22 cellular contexts compared by ENCODE assay signal in genomic region chr12:12473223-12473622, GRCh38.
A peak's percentile ranks its signal among the peaks of the same experiment; 100 is the strongest.
DNase-seq lines count a peak whose midpoint lies in the region; ATAC-seq and TF ChIP-seq lines count a peak whose summit lies in the region.
"Had no signal": no experiment of that assay in that cellular context is flagged by ENCODE, and none has a peak within 500 bp of the region (broad histone marks: within the 10 kb centered on the region; RNA-seq: fewer than 3 reads in every experiment).

No MANE protein-coding gene starts in this region.

- no peaks in the 10 kb centered on the region for H3K4me1 ChIP-seq in prostate gland (replicated peaks)
- H3K4me1 ChIP-seq: A549, ascending aorta had no signal

- no peak for TF ChIP-seq CTCF in Calu3 (IDR thresholded peaks at IDR 0.05; ENCODE audit: unreplicated experiment)
- no peak for TF ChIP-seq CTCF in prostate gland (IDR thresholded peaks at IDR 0.05)

- H3K27ac ChIP-seq in prostate gland: peak overlapping the region; percentile 50 to 78
- H3K27ac ChIP-seq: A549, ascending aorta, RWPE1, upper lobe of left lung had no signal

- no peaks in the 10 kb centered on the region for H3K9me3 ChIP-seq in prostate gland
- H3K9me3 ChIP-seq: A549, ascending aorta, heart left ventricle, left ventricle myocardium inferior, mucosa of descending colon, upper lobe of left lung had no signal

- POLR2A ChIA-PET in activated naive CD8-positive, alpha-beta T cell treated with anti-CD3 and anti-CD28 coated beads, Interleukin-2, amount 10 ng/mL, durations not matched to agents 7 days and 5 days (lab: Charles Lee): interaction anchor here (1.1 to 4.0 kb wide), 4 partner anchors 7 to 96 kb away, joined by 3 to 15 read pairs (median 10); partner anchors contain the start of gene DUSP16

- H3K36me3 Mint-ChIP-seq in activated CD4-positive, alpha-beta T cell treated with anti-CD3 and anti-CD28 coated beads, Interleukin-2, amount 10 ng/mL, durations not matched to agents 24 days and 14 days (ENCODE audit: low read depth): peaks cover 64% of the 10 kb centered on the region
- peaks cover 9% of the 10 kb centered on the region for H3K36me3 Mint-ChIP-seq in Calu3 (ENCODE audit: insufficient read depth, unreplicated experiment)
- peaks cover 60% of the 10 kb centered on the region for H3K36me3 Mint-ChIP-seq in activated naive CD8-positive, alpha-beta T cell treated with anti-CD3 and anti-CD28 coated beads, Interleukin-2, amount 10 ng/mL, durations not matched to agents 7 days and 5 days

- no peak overlapping the region for H3K4me3 ChIP-seq in prostate gland
- H3K4me3 ChIP-seq: A549, ascending aorta, heart left ventricle, left ventricle myocardium inferior, mucosa of descending colon, upper lobe of left lung had no signal

- CTCF ChIA-PET in Calu3 (lab: Charles Lee): no interaction called here

- no peaks in the 10 kb centered on the region for H3K9me3 Mint-ChIP-seq in activated CD4-positive, alpha-beta T cell treated with anti-CD3 and anti-CD28 coated beads, Interleukin-2, amount 10 ng/mL, durations not matched to agents 24 days and 14 days
- no peaks in the 10 kb centered on the region for H3K9me3 Mint-ChIP-seq in Calu3 (ENCODE audit: low read depth, unreplicated experiment)
- peaks cover 1% of the 10 kb centered on the region for H3K9me3 Mint-ChIP-seq in activated naive CD8-positive, alpha-beta T cell treated with anti-CD3 and anti-CD28 coated beads, Interleukin-2, amount 10 ng/mL, durations not matched to agents 7 days and 5 days

- no TSS peak for BruUV-seq in Calu3 (replicated peaks; lab: Mats Ljungman, UMichigan)

- peak overlapping the region; percentile 100 for H3K27ac Mint-ChIP-seq in activated CD4-positive, alpha-beta T cell treated with anti-CD3 and anti-CD28 coated beads, Interleukin-2, amount 10 ng/mL, durations not matched to agents 24 days and 14 days
- peak overlapping the region; percentile 7 for H3K27ac Mint-ChIP-seq in Calu3 (ENCODE audit: unreplicated experiment)
- peak overlapping the region; percentile 0 for H3K27ac Mint-ChIP-seq in activated naive CD8-positive, alpha-beta T cell treated with anti-CD3 and anti-CD28 coated beads, Interleukin-2, amount 10 ng/mL, durations not matched to agents 7 days and 5 days

- peaks cover 56% of the 10 kb centered on the region for H3K4me1 Mint-ChIP-seq in activated CD4-positive, alpha-beta T cell treated with anti-CD3 and anti-CD28 coated beads, Interleukin-2, amount 10 ng/mL, durations not matched to agents 24 days and 14 days
- no peaks in the 10 kb centered on the region for H3K4me1 Mint-ChIP-seq in Calu3 (ENCODE audit: low read depth, unreplicated experiment)
- H3K4me1 Mint-ChIP-seq in activated naive CD8-positive, alpha-beta T cell treated with anti-CD3 and anti-CD28 coated beads, Interleukin-2, amount 10 ng/mL, durations not matched to agents 7 days and 5 days: peaks cover 34% of the 10 kb centered on the region

- no peak for ATAC-seq in activated naive CD8-positive, alpha-beta T cell treated with anti-CD3 and anti-CD28 coated beads, Interleukin-2, amount 10 ng/mL, durations not matched to agents 7 days and 5 days (ENCODE audit: low read depth)
- ATAC-seq in HG03565 (IDR thresholded peaks at IDR 0.05; ENCODE audit: unreplicated experiment) (no peak), GM21723 (IDR thresholded peaks at IDR 0.05; ENCODE audit: unreplicated experiment) (no peak), HG02798 (IDR thresholded peaks at IDR 0.05; ENCODE audit: poor library complexity, unreplicated experiment) (no peak)
- ATAC-seq: heart left ventricle, mucosa of descending colon, SK-N-SH treated with all-trans-retinoic acid at 6 μM for 48 hours had no signal

- peak overlapping the region; percentile 42 for H3K4me3 Mint-ChIP-seq in activated CD4-positive, alpha-beta T cell treated with anti-CD3 and anti-CD28 coated beads, Interleukin-2, amount 10 ng/mL, durations not matched to agents 24 days and 14 days
- no peak overlapping the region for H3K4me3 Mint-ChIP-seq in Calu3 (ENCODE audit: low read depth, unreplicated experiment)
- H3K4me3 Mint-ChIP-seq in activated naive CD8-positive, alpha-beta T cell treated with anti-CD3 and anti-CD28 coated beads, Interleukin-2, amount 10 ng/mL, durations not matched to agents 7 days and 5 days: no peak overlapping the region

- H3K36me3 ChIP-seq in prostate gland: peaks cover 8 to 10% of the 10 kb centered on the region in 2 donors

- no peak for TF ChIP-seq POLR2A in prostate gland (IDR thresholded peaks at IDR 0.05)

- no peak for DNase-seq in activated CD4-positive, alpha-beta T cell treated with anti-CD3 and anti-CD28 coated beads, Interleukin-2, amount 10 ng/mL, durations not matched to agents 24 days and 14 days
- DNase-seq in activated CD4-positive, alpha-beta T cell treated with anti-CD3 and anti-CD28 coated beads, Interleukin-2, amount 50 U/mL, for 48 hours: no peak
- DNase-seq in Calu3 (no peak), prostate gland (ENCODE audit: low spot score) (no peak)
- no peak for DNase-seq in activated naive CD8-positive, alpha-beta T cell treated with anti-CD3 and anti-CD28 coated beads, Interleukin-2, amount 10 ng/mL, durations not matched to agents 7 days and 5 days
- DNase-seq: cerebellar nuclear complex, GF-D8, heart left ventricle, left ventricle myocardium inferior, mucosa of descending colon, NCI-H1417, NCI-H2107, NCI-H510A treated with DMSO at 0.1 percent for 48 hours, nucleus accumbens had no signal

- intact Hi-C loops in activated CD4-positive, alpha-beta T cell treated with anti-CD3 and anti-CD28 coated beads, Interleukin-2, amount 10 ng/mL, durations not matched to agents 24 days and 14 days (cut with micrococcal nuclease): no loop called here
- intact Hi-C loops in Calu3 (cut with micrococcal nuclease; ENCODE audit: unreplicated experiment) (no loop called here), prostate gland (cut with DNase I) (no loop called here)

- no peaks in the 10 kb centered on the region for H3K27me3 ChIP-seq in prostate gland (replicated peaks; ENCODE audit: insufficient read depth)
- H3K27me3 ChIP-seq: ascending aorta, heart left ventricle, upper lobe of left lung had no signal

- WGBS in prostate gland: 93% methylated on average over 4 of the region's 4 CpGs

- no peaks in the 10 kb centered on the region for H3K27me3 Mint-ChIP-seq in activated CD4-positive, alpha-beta T cell treated with anti-CD3 and anti-CD28 coated beads, Interleukin-2, amount 10 ng/mL, durations not matched to agents 24 days and 14 days
- no peaks in the 10 kb centered on the region for H3K27me3 Mint-ChIP-seq in Calu3 (ENCODE audit: unreplicated experiment)
- no peaks in the 10 kb centered on the region for H3K27me3 Mint-ChIP-seq in activated naive CD8-positive, alpha-beta T cell treated with anti-CD3 and anti-CD28 coated beads, Interleukin-2, amount 10 ng/mL, durations not matched to agents 7 days and 5 days

Comparison
In these comparisons a context has a peak if more than half of its experiments do, and no peak if none do; other contexts are left out.
1. H3K27ac Mint-ChIP-seq: peak in every context shown above with its lines; median percentile 100 in activated CD4-positive, alpha-beta T cell treated with anti-CD3 and anti-CD28 coated beads, Interleukin-2, amount 10 ng/mL, durations not matched to agents 24 days and 14 days; 7 in Calu3; 0 in activated naive CD8-positive, alpha-beta T cell treated with anti-CD3 and anti-CD28 coated beads, Interleukin-2, amount 10 ng/mL, durations not matched to agents 7 days and 5 days.